8 cellular contexts compared by ENCODE assay signal in genomic region chr11:118530180-118530682, GRCh38. TPM values are rescaled to one million over a fixed set of nuclear protein-coding genes. Genes with fewer than 3 reads are reported as not detected.
A peak's percentile ranks its signal among the peaks of the same experiment; 100 is the strongest.
DNase-seq lines count a peak whose midpoint lies in the region; ATAC-seq lines count a peak whose summit lies in the region.

No MANE protein-coding gene starts in this region.

- peak overlapping the region; percentile 76 for H3K4me3 Mint-ChIP-seq in activated T-helper 17 cell treated with anti-CD3 and anti-CD28 coated beads, Interleukin-2, amount 50 U/mL, for 72 hours

- no peaks in the 10 kb centered on the region for H3K9me3 Mint-ChIP-seq in activated T-helper 17 cell treated with anti-CD3 and anti-CD28 coated beads, Interleukin-2, amount 50 U/mL, for 72 hours

- no peaks in the 10 kb centered on the region for H3K36me3 Mint-ChIP-seq in activated T-helper 17 cell treated with anti-CD3 and anti-CD28 coated beads, Interleukin-2, amount 50 U/mL, for 72 hours (ENCODE audit: low read depth)

- H3K27ac Mint-ChIP-seq in activated T-helper 17 cell treated with anti-CD3 and anti-CD28 coated beads, Interleukin-2, amount 50 U/mL, for 72 hours = peak overlapping the region; percentile 70

- peak overlapping the region; percentile 77 for H3K4me3 ChIP-seq in iPS-18c (ENCODE audit: insufficient read depth, low read depth, low read length)

- DNase-seq in EH (ENCODE audit: low read depth) (peak; percentile 17), LHCN-M2 (ENCODE audit: low read depth) (peak; percentile 57), midbrain (lab: John Stamatoyannopoulos, UW) (no peak)
- peak; percentile 34 for DNase-seq in stimulated activated CD8-positive, alpha-beta memory T cell treated with anti-CD3 and anti-CD28 coated beads, Interleukin-4, amount 100 ng/mL, for 48 hours

- ATAC-seq in activated T-helper 17 cell treated with anti-CD3 and anti-CD28 coated beads, Interleukin-2, amount 50 U/mL, for 72 hours (replicated peaks) = no peak
- ATAC-seq in GM21576 (IDR thresholded peaks at IDR 0.05; ENCODE audit: unreplicated experiment) (no peak), HG02981 (IDR thresholded peaks at IDR 0.05; ENCODE audit: unreplicated experiment) (no peak)

- no peaks in the 10 kb centered on the region for H3K27me3 Mint-ChIP-seq in activated T-helper 17 cell treated with anti-CD3 and anti-CD28 coated beads, Interleukin-2, amount 50 U/mL, for 72 hours

- peaks cover 2% of the 10 kb centered on the region for H3K9me3 ChIP-seq in iPS-18c (ENCODE audit: control insufficient read depth, insufficient read depth, low read length)

- H3K4me1 Mint-ChIP-seq in activated T-helper 17 cell treated with anti-CD3 and anti-CD28 coated beads, Interleukin-2, amount 50 U/mL, for 72 hours = peaks cover 14% of the 10 kb centered on the region

RNA-seq across cellular contexts. Expression of gene TMEM25, which starts 0.8 kb away (rescaled TPM):
- 4.6 and 14.1 TPM in 2 replicates for total RNA-seq in LHCN-M2 (2014; rRNA removed)
- polyA plus RNA-seq in LHCN-M2 (2012) = 6.2 TPM
- 10 to 100 TPM in 1 of 2 donors, 1 to 10 TPM in 1; 8.2 to 14.9 TPM for total RNA-seq in activated T-helper 17 cell treated with anti-CD3 and anti-CD28 coated beads, Interleukin-2, amount 50 U/mL, for 72 hours

RNA-seq across cellular contexts. Expression of gene TTC36, which starts 3.0 kb away (rescaled TPM):
- 0.32 and 0.86 TPM in 2 replicates for total RNA-seq in LHCN-M2 (2014; rRNA removed)
- 0.62 TPM for polyA plus RNA-seq in LHCN-M2 (2012)
- 1 to 10 TPM in 1 of 2 donors, under 1 TPM in 1; 0.29 to 1.2 TPM for total RNA-seq in activated T-helper 17 cell treated with anti-CD3 and anti-CD28 coated beads, Interleukin-2, amount 50 U/mL, for 72 hours

RNA-seq across cellular contexts. Expression of gene IFT46, which starts 35.5 kb away (rescaled TPM):
- total RNA-seq in LHCN-M2 (2014; rRNA removed) = 47.0 and 75.3 TPM in 2 replicates
- 25.5 TPM for polyA plus RNA-seq in LHCN-M2 (2012)
- 1 to 10 TPM; 7.0 to 7.5 TPM for total RNA-seq in activated T-helper 17 cell treated with anti-CD3 and anti-CD28 coated beads, Interleukin-2, amount 50 U/mL, for 72 hours

RNA-seq across cellular contexts. Expression of gene ARCN1, which starts 42.0 kb away (rescaled TPM):
- 149 and 156 TPM in 2 replicates for total RNA-seq in LHCN-M2 (2014; rRNA removed)
- polyA plus RNA-seq in LHCN-M2 (2012) = 127 TPM
- total RNA-seq in activated T-helper 17 cell treated with anti-CD3 and anti-CD28 coated beads, Interleukin-2, amount 50 U/mL, for 72 hours = 100 to 1,000 TPM; 143 to 155 TPM
